Comparison of ENCODE assay signal across 8 cellular contexts in genomic region chr17:50867856-50868438, GRCh38. TPM values are rescaled to one million over a fixed set of nuclear protein-coding genes. Genes with fewer than 3 reads are reported as not detected.
DNase-seq lines count a peak whose midpoint lies in the region; ATAC-seq and TF ChIP-seq lines count a peak whose summit lies in the region.

No MANE protein-coding gene starts in this region.

- TF ChIP-seq CTCF in GM12865 (IDR thresholded peaks at IDR 0.05; ENCODE audit: insufficient read depth, low read depth, low read length, missing control alignments) = no peak
- TF ChIP-seq CTCF in fibroblast of mammary gland (conservative IDR thresholded peaks at IDR 0.05; ENCODE audit: control insufficient read depth, insufficient read depth, low read depth, low read length) = no peak
- TF ChIP-seq CTCF in sigmoid colon (IDR thresholded peaks at IDR 0.05) = no peak

- peaks cover 0 to 7% (median 2%) of the 10 kb centered on the region in 4 donors for H3K36me3 ChIP-seq in sigmoid colon

- H3K4me3 ChIP-seq in GM12865 (ENCODE audit: low read depth, low read length) (peak overlapping the region; percentile 81), fibroblast of mammary gland (ENCODE audit: control insufficient read depth, low read depth, low read length) (peak overlapping the region; percentile 75), sigmoid colon (peak overlapping the region; percentile 80 to 100 (median 92))

- H3K4me1 ChIP-seq in sigmoid colon = peaks cover 0 to 42% (median 29%) of the 10 kb centered on the region in 4 donors

- 1 to 3% methylated on average over 9 of the region's 9 CpGs for WGBS in sigmoid colon, 2 donors

- H3K9me3 ChIP-seq in sigmoid colon = no peaks in the 10 kb centered on the region

- intact Hi-C loops in sigmoid colon (cut with DNase I) = loop anchor here (2.0 kb wide), 1 partner anchor 253 kb away; the partner anchor contains the start of gene SPAG9

- no peak for TF ChIP-seq EP300 in sigmoid colon (IDR thresholded peaks at IDR 0.05)

- H3K27ac ChIP-seq in sigmoid colon = peak overlapping the region; percentile 99 to 100 (median 99)

- ATAC-seq in SK-N-SH treated with all-trans-retinoic acid at 6 μM for 48 hours = no peak

- H3K27me3 ChIP-seq in sigmoid colon = no peaks in the 10 kb centered on the region

- peak in 1 of 2 donors; percentile 4 for TF ChIP-seq POLR2A in sigmoid colon (IDR thresholded peaks at IDR 0.05)

- DNase-seq in GM12865 (ENCODE audit: low read depth) (no peak), fibroblast of mammary gland (ENCODE audit: low read depth) (no peak), sigmoid colon (no peak), T1000 (lab: John Stamatoyannopoulos, UW) (no peak), AG08395 (ENCODE audit: low spot score) (no peak)
- no peak for DNase-seq in stimulated activated CD4-positive, alpha-beta T cell treated with anti-CD3 and anti-CD28 coated beads, Interleukin-2, amount 100 ng/mL, for 24 hours
- no peak for DNase-seq in stimulated activated naive CD4-positive, alpha-beta T cell treated with Interleukin-2 at 50 U/mL for 16 hours (lab: John Stamatoyannopoulos, UW)

TF ChIP-seq in SK-N-SH treated with all-trans-retinoic acid at 6 μM for 48 hours, 23 proteins besides CTCF, POLR2A, EP300 and RAD21:
- 0 out of 2 replicates have a peak, but pooled peaks have one; percentile 13 for TF ChIP-seq ISL1 (CRISPR knock-in tag; IDR thresholded peaks at IDR 0.05)
- TF ChIP-seq ESRRG (CRISPR knock-in tag; IDR thresholded peaks at IDR 0.05) = no peak

RNA-seq across cellular contexts. Expression of gene TOB1, which starts 1.8 kb away (rescaled TPM):
- total RNA-seq in sigmoid colon = 10 to 100 TPM; 16.2 to 31.1 (median 30.1) TPM
- 10 to 100 TPM; 32.4 to 57.1 (median 39.4) TPM for polyA plus RNA-seq in sigmoid colon

RNA-seq across cellular contexts. Expression of gene WFIKKN2, which starts 32.6 kb away (rescaled TPM):
- 1 to 10 TPM in 1 of 4 donors, under 1 TPM in 3; under 0.01 to 1.1 (median 0.15) TPM for total RNA-seq in sigmoid colon
- under 1 TPM in 2 of 3 donors, not detected in 1; under 0.01 to 0.09 TPM for polyA plus RNA-seq in sigmoid colon
